In the genomic region with DNA sequence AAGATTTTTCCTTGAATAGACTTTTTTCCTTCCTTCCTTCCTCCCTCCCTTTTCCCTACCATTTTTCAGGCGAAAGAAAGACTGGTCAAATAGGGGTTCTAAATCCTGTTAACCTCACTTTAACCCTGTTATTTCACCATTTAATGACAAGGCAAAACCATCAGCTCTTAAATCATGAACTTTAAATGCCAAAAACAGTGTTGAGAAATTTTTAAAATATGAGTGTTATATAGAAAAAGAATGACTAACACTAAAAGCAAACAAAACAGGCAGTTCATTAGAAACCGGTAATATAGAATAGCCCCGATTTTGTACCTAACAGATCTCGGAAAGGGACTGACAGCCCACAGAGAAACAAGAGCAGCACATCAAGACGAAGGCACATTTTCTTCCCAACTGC, we compare ENCODE assay signal across 8 cellular contexts. TPM values are rescaled to one million over a fixed set of nuclear protein-coding genes. Genes with fewer than 3 reads are reported as not detected.
A peak's percentile ranks its signal among the peaks of the same experiment; 100 is the strongest.
DNase-seq lines count a peak whose midpoint lies in the region; ATAC-seq, FAIRE-seq and TF ChIP-seq lines count a peak whose summit lies in the region.

No MANE protein-coding gene starts in this region.

- no peak overlapping the region for H3K4ac ChIP-seq in H1 (replicated peaks; ENCODE audit: insufficient read length, low read depth, low read length)

- H2BK15ac ChIP-seq in H1 (ENCODE audit: low read length) = no peak overlapping the region

- H4K5ac ChIP-seq in H1 (ENCODE audit: insufficient read length, low read depth, low read length) = no peak overlapping the region

- peak overlapping the region; percentile 78 for H3K4me2 ChIP-seq in SK-N-SH
- H3K4me2 ChIP-seq in H1 (ENCODE audit: insufficient read depth in 1 of 2, low read depth in 2 of 2, low read length in 2 of 2) = peak overlapping the region; percentile 47 to 71; a peak in 3 of 4 replicates

- H3K79me1 ChIP-seq in H1 (ENCODE audit: low read depth, low read length) = no peaks in the 10 kb centered on the region

- ATAC-seq in SK-N-SH treated with all-trans-retinoic acid at 6 μM for 48 hours = no peak
- ATAC-seq in psoas muscle = no peak

- TF ChIP-seq POLR2A in H1 (IDR thresholded peaks at IDR 0.05; ENCODE audit: control extremely low read depth in 1 of 2, low read depth in 2 of 2, low read length in 2 of 2) = no peak

- H3K27me3 ChIP-seq in SK-N-SH (ENCODE audit: insufficient read depth) (no peaks in the 10 kb centered on the region), H1 (replicated peaks in 1 of 4; ENCODE audit: control insufficient read depth in 3 of 4, extremely low read depth in 1 of 4, insufficient read depth in 3 of 4, low read length in 3 of 4) (no peaks in the 10 kb centered on the region), psoas muscle (ENCODE audit: insufficient read depth in 3 of 3, low read length in 2 of 3) (no peaks in the 10 kb centered on the region)

- TF ChIP-seq CTCF in SK-N-SH (IDR thresholded peaks at IDR 0.05) (no peak), H1 (IDR thresholded peaks at IDR 0.05; ENCODE audit: control extremely low read depth in 1 of 3, insufficient read depth in 1 of 3, low read depth in 1 of 3, low read length in 3 of 3) (no peak), psoas muscle (IDR thresholded peaks at IDR 0.05) (no peak)

- H3K18ac ChIP-seq in H1 (ENCODE audit: extremely low read depth, low read length) = no peak overlapping the region

- no peak overlapping the region for H3K23ac ChIP-seq in H1 (ENCODE audit: insufficient read length)

- no peak overlapping the region for H3K14ac ChIP-seq in H1 (ENCODE audit: insufficient read length)

- peaks cover 12% of the 10 kb centered on the region for H3F3A ChIP-seq in SK-N-SH (replicated peaks; ENCODE audit: insufficient read depth)

- H4K91ac ChIP-seq in H1 (replicated peaks; ENCODE audit: insufficient read length, low read length) = no peak overlapping the region

- H2BK20ac ChIP-seq in H1 (ENCODE audit: low read length) = 0 out of 2 replicates have a peak overlapping the region, but pooled peaks have one; percentile 15

- H4K20me1 ChIP-seq in SK-N-SH (ENCODE audit: insufficient read depth) = no peaks in the 10 kb centered on the region
- H4K20me1 ChIP-seq in H1 (replicated peaks in 1 of 2; ENCODE audit: control insufficient read depth in 1 of 2, insufficient read depth in 2 of 2, low read length in 2 of 2) = no peaks in the 10 kb centered on the region

- intact Hi-C loops in psoas muscle (cut with DNase I) = loop anchor here (5.0 kb wide), 4 partner anchors 39 to 56 kb away; partner anchors contain the start of gene CEP85L (in 1 of the 2)

- WGBS in SK-N-SH (ENCODE audit: low lambda C conversion rate) = 38% methylated on average over 5 of the region's 5 CpGs
- 82% methylated on average over 5 of the region's 5 CpGs; no CpG with 5 or more reads in 1 of the 2 experiments for WGBS in H1 (ENCODE audit: extremely low coverage in 1 of 2, insufficient coverage in 1 of 2, insufficient read length in 1 of 2, insufficient replicate concordance in 2 of 2, low coverage in 1 of 2, low lambda C conversion rate in 2 of 2, missing lambda C conversion rate in 1 of 2), 2 experiments
- WGBS in psoas muscle, 3 donors = 22 to 45% (median 25%) methylated on average over 5 of the region's 5 CpGs

- H3K9me3 ChIP-seq in SK-N-SH = no peaks in the 10 kb centered on the region
- H3K9me3 ChIP-seq in H1 (ENCODE audit: insufficient read depth in 2 of 2, low read depth in 1 of 2, low read length in 1 of 2) = no peaks in the 10 kb centered on the region
- H3K9me3 ChIP-seq in psoas muscle = no peaks in the 10 kb centered on the region

- no peaks in the 10 kb centered on the region for H3K9me2 ChIP-seq in SK-N-SH

- H2BK12ac ChIP-seq in H1 (ENCODE audit: low read depth, low read length) = 0 out of 2 replicates have a peak overlapping the region, but pooled peaks have one; percentile 10

- H3K23me2 ChIP-seq in H1 (ENCODE audit: low read depth, low read length) = no peaks in the 10 kb centered on the region

- H2AK5ac ChIP-seq in H1 (ENCODE audit: low read depth, low read length) = no peak overlapping the region

- H3K4me1 ChIP-seq in SK-N-SH (ENCODE audit: control insufficient read depth in 1 of 2, insufficient read depth in 2 of 2, low read depth in 1 of 2, low read length in 1 of 2) = peaks cover 21 to 32% of the 10 kb centered on the region in 2 experiments
- H3K4me1 ChIP-seq in H1 (replicated peaks in 1 of 4; ENCODE audit: control insufficient read depth in 3 of 4, insufficient read depth in 4 of 4, low read length in 3 of 4) = peaks cover 0 to 20% (median 9%) of the 10 kb centered on the region in 4 experiments; a peak in 5 of 7 replicates
- H3K4me1 ChIP-seq in psoas muscle = peaks cover 37% of the 10 kb centered on the region

- H2AFZ ChIP-seq in SK-N-SH (ENCODE audit: low read depth) (peak overlapping the region; percentile 87), H1 (ENCODE audit: low read length) (0 out of 2 replicates have a peak overlapping the region, but pooled peaks have one; percentile 54)

- no peak for TF ChIP-seq RAD21 in SK-N-SH (IDR thresholded peaks at IDR 0.05; ENCODE audit: low read length)
- TF ChIP-seq RAD21 in H1 (IDR thresholded peaks at IDR 0.05 in 1 of 2, conservative IDR thresholded peaks at IDR 0.05 in 1 of 2; ENCODE audit: low read depth in 2 of 2, low read length in 2 of 2) = no peak

- H4K8ac ChIP-seq in H1 (ENCODE audit: extremely low read depth, insufficient read depth, low read length) = no peak overlapping the region

- no peak overlapping the region for H3K56ac ChIP-seq in H1 (replicated peaks; ENCODE audit: insufficient read length, low read depth, low read length)

- no peak overlapping the region for H2BK120ac ChIP-seq in H1 (replicated peaks; ENCODE audit: low read depth, low read length)

- H3K27ac ChIP-seq in SK-N-SH (ENCODE audit: low read depth in 2 of 2, low read length in 1 of 2) = peak overlapping the region; percentile 87 to 89
- no peak overlapping the region for H3K27ac ChIP-seq in H1 (ENCODE audit: low read depth, low read length)
- peak overlapping the region; percentile 89 for H3K27ac ChIP-seq in psoas muscle

- no peak overlapping the region for H2BK5ac ChIP-seq in H1 (ENCODE audit: low read depth, low read length)

- no peak for DNase-seq in SK-N-SH
- peak; percentile 52 for DNase-seq in LHCN-M2 (ENCODE audit: low read depth)
- DNase-seq in H1 (ENCODE audit: low read depth in 1 of 2, low spot score in 2 of 2) = no peak
- no peak for DNase-seq in psoas muscle
- DNase-seq in central memory CD4-positive, alpha-beta T cell = no peak
- no peak for DNase-seq in NCI-H187 treated with DMSO at 0.1 percent for 48 hours (lab: John Stamatoyannopoulos, UW)
- no peak for DNase-seq in SHP77 treated with DMSO at 0.1 percent for 48 hours (lab: John Stamatoyannopoulos, UW)

- peak overlapping the region; percentile 35 to 61 for H3K4me3 ChIP-seq in SK-N-SH (ENCODE audit: low read depth in 2 of 2, low read length in 1 of 2)
- H3K4me3 ChIP-seq in H1 (ENCODE audit: extremely low read depth in 1 of 4, insufficient read depth in 2 of 4, low read depth in 3 of 4, low read length in 4 of 4) = peak overlapping the region in 2 of 4 experiments; percentile 0 to 23; a peak in 4 of 8 replicates
- peak overlapping the region; percentile 63 for H3K4me3 ChIP-seq in psoas muscle

- CTCF ChIA-PET in SK-N-SH (lab: Yijun Ruan, JAX) (interaction anchor here (0.6 to 1.4 kb wide), 4 partner anchors 17 to 92 kb away, joined by 3 to 4 read pairs (median 3); no protein-coding TSS in a partner anchor), H1 (lab: Charles Lee; ENCODE audit: partially characterized antibody) (interaction anchor here (0.9 to 2.6 kb wide), 4 partner anchors 11 to 58 kb away, joined by 3 to 6 read pairs (median 4); no protein-coding TSS in a partner anchor)

- no peaks in the 10 kb centered on the region for H3K36me3 ChIP-seq in SK-N-SH (replicated peaks in 1 of 2; ENCODE audit: control insufficient read depth in 1 of 2, insufficient read depth in 2 of 2, low read length in 1 of 2)
- no peaks in the 10 kb centered on the region for H3K36me3 ChIP-seq in H1 (ENCODE audit: control insufficient read depth in 2 of 4, insufficient read depth in 4 of 4, low read length in 3 of 4)
- H3K36me3 ChIP-seq in psoas muscle (ENCODE audit: insufficient read depth in 1 of 2, low read depth in 1 of 2) = no peaks in the 10 kb centered on the region

- no peak for FAIRE-seq in H1 (lab: Jason Lieb, UNC)

- POLR2A ChIA-PET in SK-N-SH (lab: Yijun Ruan, JAX) = interaction anchor here (0.6 kb wide), 1 partner anchor 369 kb away, joined by 3 read pairs; the partner anchor contains the start of gene FAM184A
- POLR2A ChIA-PET in H1 (lab: Charles Lee; ENCODE audit: partially characterized antibody) = no interaction called here

- H3K9ac ChIP-seq in SK-N-SH = peak overlapping the region; percentile 61
- no peak overlapping the region for H3K9ac ChIP-seq in H1 (replicated peaks in 1 of 4; ENCODE audit: extremely low read depth in 1 of 4, low read depth in 3 of 4, low read length in 3 of 4)

- H3K79me2 ChIP-seq in SK-N-SH (ENCODE audit: insufficient read depth) (no peaks in the 10 kb centered on the region), H1 (ENCODE audit: control insufficient read depth in 1 of 2, insufficient read depth in 2 of 2, low read length in 2 of 2) (no peaks in the 10 kb centered on the region)

- TF ChIP-seq EP300 in SK-N-SH (IDR thresholded peaks at IDR 0.05; ENCODE audit: borderline replicate concordance in 1 of 2, low read depth in 1 of 2, low read length in 1 of 2) (no peak), H1 (IDR thresholded peaks at IDR 0.05; ENCODE audit: borderline replicate concordance in 1 of 2, low read depth in 2 of 2, low read length in 2 of 2) (no peak)

TF ChIP-seq in SK-N-SH, 30 proteins besides CTCF, POLR2A, EP300 and RAD21 (continues in another document):
- TF ChIP-seq CHD2 (IDR thresholded peaks at IDR 0.05; ENCODE audit: low read length, partially characterized antibody) = no peak

TF ChIP-seq in H1, 55 proteins besides CTCF, POLR2A, EP300 and RAD21 (continues in another document):
- no peak for TF ChIP-seq GABPA (IDR thresholded peaks at IDR 0.05; ENCODE audit: borderline replicate concordance, insufficient read depth, low read length)
- TF ChIP-seq MAFK (IDR thresholded peaks at IDR 0.05; ENCODE audit: low read depth, low read length) = no peak

RNA-seq across cellular contexts. Expression of gene CEP85L, which starts 57.3 kb away (rescaled TPM):
- 1.1 and 1.3 TPM in 2 replicates for polyA plus RNA-seq in SK-N-SH (2012; rRNA removed)
- 1.2 and 1.3 TPM in 2 replicates for polyA plus RNA-seq in SK-N-SH (2012; cell fraction: cytosol; rRNA removed)
- 1.1 and 2.5 TPM in 2 replicates for polyA plus RNA-seq in SK-N-SH (2012; cell fraction: nucleus; rRNA removed)
- total RNA-seq in LHCN-M2 (2014; rRNA removed) = 9.6 and 10.9 TPM in 2 replicates
- 1.5 TPM for polyA plus RNA-seq in LHCN-M2 (2012)
- 25.7 and 27.6 TPM in 2 replicates for total RNA-seq in H1 (2021; fragmentation: NEBNext Ultra II Directional; extraction: Animal tissue kit (Norgen Biotek cat#: 25700))
- 3.2 and 3.8 TPM in 2 replicates for polyA plus RNA-seq in H1 (2011; rRNA removed)
- polyA plus RNA-seq in H1 (2011; cell fraction: cytosol; rRNA removed) = 5.6 TPM
- polyA plus RNA-seq in H1 (2011; cell fraction: nucleus; rRNA removed) = 5.4 TPM
- polyA plus RNA-seq in H1 (2012, experiment 1 of 2) = 7.6 to 15.2 TPM (median 10.4 TPM) in 4 replicates
- polyA plus RNA-seq in H1 (2012, experiment 2 of 2) = 0.59 TPM
- polyA plus RNA-seq in H1 (2013, experiment 1 of 2) = 4.2 TPM
- polyA plus RNA-seq in H1 (2013, experiment 2 of 2) = 3.8 TPM
- polyA minus RNA-seq in H1 (2011; rRNA and poly(A)+ RNA removed) = 65.6 and 86.8 TPM in 2 replicates
- 26.3 TPM for polyA minus RNA-seq in H1 (2011; cell fraction: cytosol; rRNA and poly(A)+ RNA removed)
- polyA minus RNA-seq in H1 (2011; cell fraction: nucleus; rRNA and poly(A)+ RNA removed) = 154 TPM
- 10 to 100 TPM; 18.9 to 25.1 (median 21.9) TPM for total RNA-seq in psoas muscle
- 1 to 10 TPM; 2.3 to 6.9 (median 5.0) TPM for polyA plus RNA-seq in psoas muscle

Comparison
In these comparisons a context has a peak if more than half of its experiments do, and no peak if none do; other contexts are left out.
1. Of the 17 proteins assayed by ChIP-seq in both H1 and SK-N-SH: peak only in H1: none; only in SK-N-SH: RXRA; in both: none; in neither: 16.